ENCODE assay signal across 25 cellular contexts in genomic region chr5:36489505-36489904, GRCh38.
"Had no signal": no experiment of that assay in that cellular context is flagged by ENCODE, and none has a peak within 500 bp of the region (broad histone marks: within the 10 kb centered on the region; RNA-seq: fewer than 3 reads in every experiment).

No MANE protein-coding gene starts in this region.

- H3K27me3 ChIP-seq: neural progenitor cell, ovary, right lobe of liver, sigmoid colon, stomach, thyroid gland, tibial nerve, upper lobe of left lung, vagina had no signal

- H3K9me3 ChIP-seq: ovary, psoas muscle, right lobe of liver, sigmoid colon, stomach, thoracic aorta, thyroid gland, tibial nerve, upper lobe of left lung, vagina had no signal

- H3K36me3 ChIP-seq: neural progenitor cell, ovary, right lobe of liver, sigmoid colon, stomach, thoracic aorta, thyroid gland, tibial nerve, upper lobe of left lung, vagina had no signal

- ATAC-seq: natural killer cell; right cardiac atrium; right lobe of liver; stimulated activated effector memory CD8-positive, alpha-beta T cell treated with anti-CD3 and anti-CD28 coated beads, Interleukin-12 subunit alpha, Interleukin-12 subunit beta, amount 100 ng/mL, for 72 hours; stimulated activated naive B cell treated with anti-CD40 and anti-IgM and Interleukin-4, amounts not matched to agents 10 μg/mL and 1 μg/mL and 100 μg/mL, for 72 hours had no signal

- H3K27ac ChIP-seq: neural progenitor cell, ovary, parathyroid adenoma, psoas muscle, right lobe of liver, stomach, thoracic aorta, thyroid gland, tibial nerve, upper lobe of left lung, vagina had no signal

- H3K4me3 ChIP-seq: neural progenitor cell, ovary, psoas muscle, right lobe of liver, sigmoid colon, stomach, thoracic aorta, thyroid gland, tibial nerve, upper lobe of left lung, vagina had no signal

- DNase-seq: natural killer cell; occipital lobe; ovary; posterior cingulate gyrus; psoas muscle; right cardiac atrium; right lobe of liver; sigmoid colon; small intestine; stimulated activated CD4-positive, alpha-beta T cell treated with anti-CD3 and anti-CD28 coated beads, Interleukin-15, amount 100 ng/mL, for 24 hours; stimulated activated CD4-positive, alpha-beta T cell treated with anti-CD3 and anti-CD28 coated beads, Interleukin-2, amount 100 ng/mL, for 24 hours; stimulated activated CD4-positive, alpha-beta T cell treated with anti-CD3 and anti-CD28 coated beads, Interleukin-2, amount 100 ng/mL, for 48 hours; stimulated activated CD4-positive, alpha-beta T cell treated with anti-CD3 and anti-CD28 coated beads, Interleukin-4, amount 100 ng/mL, for 24 hours; stimulated activated naive B cell treated with anti-CD40 and anti-IgM and Interleukin-4, amounts not matched to agents 10 μg/mL and 1 μg/mL and 100 μg/mL, for 72 hours; stimulated activated naive CD4-positive, alpha-beta T cell treated with Interleukin-2 at 50 U/mL for 16 hours; stomach; thyroid gland; trophoblast cell; upper lobe of left lung had no signal

- H3K4me1 ChIP-seq: neural progenitor cell, parathyroid adenoma, psoas muscle, right lobe of liver, stomach, thyroid gland, tibial nerve, upper lobe of left lung had no signal
